In genomic region chr13:33761744-33762143, GRCh38 we compare ENCODE assay signal across 10 cellular contexts. TPM values are rescaled to one million over a fixed set of nuclear protein-coding genes. Genes with fewer than 3 reads are reported as not detected.
DNase-seq lines count a peak whose midpoint lies in the region; ATAC-seq and TF ChIP-seq lines count a peak whose summit lies in the region.
"Had no signal": no experiment of that assay in that cellular context is flagged by ENCODE, and none has a peak within 500 bp of the region (broad histone marks: within the 10 kb centered on the region; RNA-seq: fewer than 3 reads in every experiment).

No MANE protein-coding gene starts in this region.

- H3K27me3 Mint-ChIP-seq in T-helper 2 cell treated with Interferon-gamma antibody and Interleukin-4, amounts not matched to agents 5 μg/mL and 100 μg/mL, for 36 hours (ENCODE audit: low read depth), result peaks cover 2% of the 10 kb centered on the region

- H3K4me1 ChIP-seq in body of pancreas (no peaks in the 10 kb centered on the region), osteoblast (ENCODE audit: insufficient read depth, low read length) (peaks cover 3% of the 10 kb centered on the region)

- TF ChIP-seq POLR2A in body of pancreas (IDR thresholded peaks at IDR 0.05), result no peak

- no peaks in the 10 kb centered on the region for H3K9me3 Mint-ChIP-seq in T-helper 2 cell treated with Interferon-gamma antibody and Interleukin-4, amounts not matched to agents 5 μg/mL and 100 μg/mL, for 36 hours
- H3K9me3 Mint-ChIP-seq: naive B cell had no signal

- H3K9me3 ChIP-seq in body of pancreas, result no peaks in the 10 kb centered on the region
- no peaks in the 10 kb centered on the region for H3K9me3 ChIP-seq in osteoblast (ENCODE audit: low read depth, low read length)

- H3K79me2 ChIP-seq in osteoblast (ENCODE audit: insufficient read depth, low read length), result no peaks in the 10 kb centered on the region

- H3K27me3 ChIP-seq in body of pancreas (no peaks in the 10 kb centered on the region), osteoblast (ENCODE audit: insufficient read depth, low read length) (no peaks in the 10 kb centered on the region)

- whole genome bisulfite sequencing in body of pancreas, 2 donors, result 57 to 66% methylated on average over 6 of the region's 6 CpGs

- H2AFZ ChIP-seq in osteoblast (ENCODE audit: low read length), result peak overlapping the region; percentile 90

- no peaks in the 10 kb centered on the region for H3K36me3 Mint-ChIP-seq in T-helper 2 cell treated with Interferon-gamma antibody and Interleukin-4, amounts not matched to agents 5 μg/mL and 100 μg/mL, for 36 hours (ENCODE audit: low read depth)
- H3K36me3 Mint-ChIP-seq: naive B cell had no signal

- intact Hi-C loops in body of pancreas (cut with DNase I), result no loop called here

- peak overlapping the region; percentile 35 for H3K4me2 ChIP-seq in osteoblast (ENCODE audit: insufficient read depth, low read length)

- peak; percentile 48 for DNase-seq in DMS153 (lab: John Stamatoyannopoulos, UW)
- no peak for DNase-seq in DMS153 treated with DMSO at 0.1 percent for 48 hours (lab: John Stamatoyannopoulos, UW; ENCODE audit: unreplicated experiment)
- peak; percentile 21 for DNase-seq in NCI-H345 treated with DMSO at 0.1 percent for 48 hours (lab: John Stamatoyannopoulos, UW; ENCODE audit: unreplicated experiment)
- DNase-seq in body of pancreas, result peak in 3 of 4 donors; percentile 23 to 35 (median 24)
- peak; percentile 50 for DNase-seq in osteoblast (ENCODE audit: insufficient read length, low spot score, missing footprints)
- no peak for DNase-seq in T-helper 2 cell treated with Interferon-gamma antibody and Interleukin-4, amounts not matched to agents 5 μg/mL and 100 μg/mL, for 36 hours (ENCODE audit: low spot score)
- DNase-seq: naive B cell had no signal

- H3K4me3 ChIP-seq in body of pancreas (no peak overlapping the region), osteoblast (ENCODE audit: insufficient read depth, low read length) (no peak overlapping the region)

- H3K4me3 Mint-ChIP-seq in T-helper 2 cell treated with Interferon-gamma antibody and Interleukin-4, amounts not matched to agents 5 μg/mL and 100 μg/mL, for 36 hours, result no peak overlapping the region
- H3K4me3 Mint-ChIP-seq: naive B cell had no signal

- no peak overlapping the region for H3K27ac Mint-ChIP-seq in T-helper 2 cell treated with Interferon-gamma antibody and Interleukin-4, amounts not matched to agents 5 μg/mL and 100 μg/mL, for 36 hours

- no peaks in the 10 kb centered on the region for H4K20me1 ChIP-seq in osteoblast (ENCODE audit: insufficient read depth, low read length)

- no peaks in the 10 kb centered on the region for H3K36me3 ChIP-seq in body of pancreas (replicated peaks in 1 of 2; ENCODE audit: insufficient read depth in 1 of 2, low read depth in 2 of 2)
- no peaks in the 10 kb centered on the region for H3K36me3 ChIP-seq in osteoblast (ENCODE audit: insufficient read depth, low read length)

- no peaks in the 10 kb centered on the region for H3K4me1 Mint-ChIP-seq in T-helper 2 cell treated with Interferon-gamma antibody and Interleukin-4, amounts not matched to agents 5 μg/mL and 100 μg/mL, for 36 hours (ENCODE audit: low read depth)

- ATAC-seq in body of pancreas (peak; percentile 45), HG02623 (IDR thresholded peaks at IDR 0.05; ENCODE audit: unreplicated experiment) (no peak)
- no peak for ATAC-seq in activated CD4-positive, CD25-positive, alpha-beta regulatory T cell treated with anti-CD3 and anti-CD28 coated beads, Interleukin-2, amount 50 U/mL, for 24 hours

- peak in 4 of 7 experiments; percentile 6 to 29 (median 14) for TF ChIP-seq CTCF in body of pancreas (IDR thresholded peaks at IDR 0.05)
- peak; percentile 32 for TF ChIP-seq CTCF in osteoblast (IDR thresholded peaks at IDR 0.05; ENCODE audit: extremely low read depth, low read depth, low read length)

- H3K27ac ChIP-seq in body of pancreas, result no peak overlapping the region
- H3K27ac ChIP-seq in osteoblast (ENCODE audit: low read depth, low read length), result no peak overlapping the region
- H3K27ac ChIP-seq: epithelial cell of prostate had no signal

RNA-seq across cellular contexts. Expression of gene RFC3, which starts 56.2 kb away (rescaled TPM):
- total RNA-seq in body of pancreas (10 to 100 TPM in 1 of 2 donors, 1 to 10 TPM in 1; 8.0 to 10.9 TPM), osteoblast (5.3 and 5.4 TPM in 2 replicates)

Comparison
In these comparisons a context has a peak if more than half of its experiments do, and no peak if none do; other contexts are left out.
1. DNase-seq: peak in DMS153 (single experiment), NCI-H345 treated with DMSO at 0.1 percent for 48 hours (single experiment), body of pancreas (3 of 4) and osteoblast (single experiment); none in DMS153 treated with DMSO at 0.1 percent for 48 hours (single experiment) and T-helper 2 cell treated with Interferon-gamma antibody and Interleukin-4, amounts not matched to agents 5 μg/mL and 100 μg/mL, for 36 hours (single experiment).